ENCODE assay signal across 27 cellular contexts in genomic region chr2:2044658-2045057, GRCh38.
"Had no signal": no experiment of that assay in that cellular context is flagged by ENCODE, and none has a peak within 500 bp of the region (broad histone marks: within the 10 kb centered on the region; RNA-seq: fewer than 3 reads in every experiment).

No MANE protein-coding gene starts in this region.

- H3K9me3 Mint-ChIP-seq: activated CD4-positive, alpha-beta memory T cell treated with anti-CD3 and anti-CD28 coated beads for 36 hours; activated naive CD4-positive, alpha-beta T cell treated with anti-CD3 and anti-CD28 coated beads, Interleukin-2, amount 50 U/mL, for 24 hours; activated naive CD8-positive, alpha-beta T cell treated with anti-CD3 and anti-CD28 coated beads, Interleukin-2, amount 50 U/mL, for 24 hours; activated T-helper 1 cell treated with anti-CD3 and anti-CD28 coated beads, Interleukin-12 subunit alpha, Interleukin-12 subunit beta, Interleukin-2, Interleukin-4 antibody, amounts not matched to agents 30 ng/mL and 10 ng/mL and 1 ng/mL, durations not matched to agents 14 hours and 24 hours and 36 hours; nephron; stimulated activated naive CD8-positive, alpha-beta T cell treated with anti-CD3 and anti-CD28 coated beads, Interleukin-15, amount 100 ng/mL, for 72 hours; T-helper 1 cell treated with Interleukin-12 subunit alpha and Interleukin-12 subunit beta and Interleukin-4 antibody, amounts not matched to agents 30 μg/mL and 1 μg/mL, for 36 hours had no signal

- H3K27me3 ChIP-seq: neutrophil, ovary, sigmoid colon, thyroid gland had no signal

- DNase-seq: activated CD4-positive, alpha-beta memory T cell treated with anti-CD3 and anti-CD28 coated beads for 36 hours; activated CD4-positive, alpha-beta T cell treated with anti-CD3 and anti-CD28 coated beads for 48 hours; activated CD8-positive, alpha-beta memory T cell treated with anti-CD3 and anti-CD28 coated beads, Interleukin-2, amount 50 U/mL, for 4 hours; activated naive CD8-positive, alpha-beta T cell treated with anti-CD3 and anti-CD28 coated beads, Interleukin-2, amount 50 U/mL, for 24 hours; activated T-cell treated with anti-CD3 and anti-CD28 coated beads, Interleukin-2, amount 50 U/mL, for 1 hour; amygdala; cortex of kidney; foreskin fibroblast; mammary epithelial cell; ovary; sigmoid colon; small intestine; stimulated activated CD4-positive, alpha-beta T cell treated with anti-CD3 and anti-CD28 coated beads, Interleukin-4, amount 100 ng/mL, for 24 hours; stimulated activated naive CD8-positive, alpha-beta T cell treated with anti-CD3 and anti-CD28 coated beads, Interleukin-15, amount 100 ng/mL, for 72 hours; substantia nigra; SW 1271; T-helper 9 cell; thyroid gland; upper lobe of right lung had no signal

- H3K4me3 Mint-ChIP-seq: activated CD4-positive, alpha-beta memory T cell treated with anti-CD3 and anti-CD28 coated beads for 36 hours; activated naive CD4-positive, alpha-beta T cell treated with anti-CD3 and anti-CD28 coated beads, Interleukin-2, amount 50 U/mL, for 24 hours; activated naive CD8-positive, alpha-beta T cell treated with anti-CD3 and anti-CD28 coated beads, Interleukin-2, amount 50 U/mL, for 24 hours; activated T-helper 1 cell treated with anti-CD3 and anti-CD28 coated beads, Interleukin-12 subunit alpha, Interleukin-12 subunit beta, Interleukin-2, Interleukin-4 antibody, amounts not matched to agents 30 ng/mL and 10 ng/mL and 1 ng/mL, durations not matched to agents 14 hours and 24 hours and 36 hours; nephron; stimulated activated effector memory CD8-positive, alpha-beta T cell treated with anti-CD3 and anti-CD28 coated beads, Interleukin-12 subunit alpha, Interleukin-12 subunit beta, amount 100 ng/mL, for 72 hours; stimulated activated naive CD8-positive, alpha-beta T cell treated with anti-CD3 and anti-CD28 coated beads, Interleukin-15, amount 100 ng/mL, for 72 hours; T-helper 1 cell treated with Interleukin-12 subunit alpha and Interleukin-12 subunit beta and Interleukin-4 antibody, amounts not matched to agents 30 μg/mL and 1 μg/mL, for 36 hours had no signal

- H3K4me1 ChIP-seq: sigmoid colon, thyroid gland, upper lobe of right lung had no signal

- H3K4me1 Mint-ChIP-seq: activated naive CD4-positive, alpha-beta T cell treated with anti-CD3 and anti-CD28 coated beads, Interleukin-2, amount 50 U/mL, for 24 hours; activated naive CD8-positive, alpha-beta T cell treated with anti-CD3 and anti-CD28 coated beads, Interleukin-2, amount 50 U/mL, for 24 hours; nephron; stimulated activated effector memory CD8-positive, alpha-beta T cell treated with anti-CD3 and anti-CD28 coated beads, Interleukin-12 subunit alpha, Interleukin-12 subunit beta, amount 100 ng/mL, for 72 hours; stimulated activated naive CD8-positive, alpha-beta T cell treated with anti-CD3 and anti-CD28 coated beads, Interleukin-15, amount 100 ng/mL, for 72 hours had no signal

- H3K27ac ChIP-seq: neutrophil, ovary, sigmoid colon, thyroid gland, upper lobe of right lung, VCaP had no signal

- ATAC-seq: activated naive CD8-positive, alpha-beta T cell treated with anti-CD3 and anti-CD28 coated beads, Interleukin-2, amount 50 U/mL, for 24 hours; stimulated activated effector memory CD8-positive, alpha-beta T cell treated with anti-CD3 and anti-CD28 coated beads, Interleukin-12 subunit alpha, Interleukin-12 subunit beta, amount 100 ng/mL, for 72 hours; stimulated activated naive CD8-positive, alpha-beta T cell treated with anti-CD3 and anti-CD28 coated beads, Interleukin-15, amount 100 ng/mL, for 72 hours; upper lobe of right lung had no signal

- H3K36me3 ChIP-seq: neutrophil, ovary, sigmoid colon, thyroid gland, upper lobe of right lung had no signal

- H3K27me3 Mint-ChIP-seq: activated naive CD4-positive, alpha-beta T cell treated with anti-CD3 and anti-CD28 coated beads, Interleukin-2, amount 50 U/mL, for 24 hours; activated naive CD8-positive, alpha-beta T cell treated with anti-CD3 and anti-CD28 coated beads, Interleukin-2, amount 50 U/mL, for 24 hours; progenitor cell of endocrine pancreas; stimulated activated naive CD8-positive, alpha-beta T cell treated with anti-CD3 and anti-CD28 coated beads, Interleukin-15, amount 100 ng/mL, for 72 hours had no signal

- H3K27ac Mint-ChIP-seq: activated CD4-positive, alpha-beta memory T cell treated with anti-CD3 and anti-CD28 coated beads for 36 hours; activated naive CD4-positive, alpha-beta T cell treated with anti-CD3 and anti-CD28 coated beads, Interleukin-2, amount 50 U/mL, for 24 hours; activated naive CD8-positive, alpha-beta T cell treated with anti-CD3 and anti-CD28 coated beads, Interleukin-2, amount 50 U/mL, for 24 hours; activated T-helper 1 cell treated with anti-CD3 and anti-CD28 coated beads, Interleukin-12 subunit alpha, Interleukin-12 subunit beta, Interleukin-2, Interleukin-4 antibody, amounts not matched to agents 30 ng/mL and 10 ng/mL and 1 ng/mL, durations not matched to agents 14 hours and 24 hours and 36 hours; nephron; progenitor cell of endocrine pancreas; stimulated activated effector memory CD8-positive, alpha-beta T cell treated with anti-CD3 and anti-CD28 coated beads, Interleukin-12 subunit alpha, Interleukin-12 subunit beta, amount 100 ng/mL, for 72 hours; stimulated activated naive CD8-positive, alpha-beta T cell treated with anti-CD3 and anti-CD28 coated beads, Interleukin-15, amount 100 ng/mL, for 72 hours; T-helper 1 cell treated with Interleukin-12 subunit alpha and Interleukin-12 subunit beta and Interleukin-4 antibody, amounts not matched to agents 30 μg/mL and 1 μg/mL, for 36 hours had no signal

- H3K36me3 Mint-ChIP-seq: activated CD4-positive, alpha-beta memory T cell treated with anti-CD3 and anti-CD28 coated beads for 36 hours; activated naive CD4-positive, alpha-beta T cell treated with anti-CD3 and anti-CD28 coated beads, Interleukin-2, amount 50 U/mL, for 24 hours; stimulated activated effector memory CD8-positive, alpha-beta T cell treated with anti-CD3 and anti-CD28 coated beads, Interleukin-12 subunit alpha, Interleukin-12 subunit beta, amount 100 ng/mL, for 72 hours had no signal

- H3K9me3 ChIP-seq: neutrophil, ovary, sigmoid colon, thyroid gland, upper lobe of right lung had no signal

- H3K4me3 ChIP-seq: ovary, sigmoid colon, thyroid gland, upper lobe of right lung had no signal
